ENCODE assay signal across 30 cellular contexts in genomic region chr4:21733894-21734630, GRCh38.
"Had no signal": no experiment of that assay in that cellular context is flagged by ENCODE, and none has a peak within 500 bp of the region (broad histone marks: within the 10 kb centered on the region; RNA-seq: fewer than 3 reads in every experiment).

No MANE protein-coding gene starts in this region.

- DNase-seq: heart right ventricle; kidney glomerular epithelial cell; left cardiac atrium; left lung; lower lobe of right lung; mammary epithelial cell; mesenchymal stem cell; midbrain; mucosa of descending colon; naive thymus-derived CD4-positive, alpha-beta T cell; ovary; posterior cingulate gyrus; retina; right cardiac atrium; stimulated activated CD4-positive, alpha-beta T cell treated with anti-CD3 and anti-CD28 coated beads, Interleukin-12 subunit alpha, Interleukin-12 subunit beta, amount 100 ng/mL, for 4 hours; stimulated activated CD4-positive, alpha-beta T cell treated with anti-CD3 and anti-CD28 coated beads, Interleukin-15, amount 100 ng/mL, for 24 hours; stimulated activated CD4-positive, alpha-beta T cell treated with anti-CD3 and anti-CD28 coated beads, Interleukin-2, amount 100 ng/mL, for 24 hours; stimulated activated CD4-positive, alpha-beta T cell treated with anti-CD3 and anti-CD28 coated beads, Interleukin-4, amount 100 ng/mL, for 1 hour; stimulated activated naive B cell treated with anti-CD40 and anti-IgM and Interleukin-4, amounts not matched to agents 10 μg/mL and 1 μg/mL and 100 μg/mL, for 72 hours; stimulated activated naive CD8-positive, alpha-beta T cell treated with anti-CD3 and anti-CD28 coated beads, Interleukin-15, Interleukin-2, amounts not matched to agents 100 U/mL and 50 U/mL, for 24 hours; stomach; testis; thyroid gland; transverse colon; upper lobe of left lung had no signal

- H3K4me1 Mint-ChIP-seq: stimulated activated naive B cell treated with anti-CD40 and anti-IgM and Interleukin-4, amounts not matched to agents 10 μg/mL and 1 μg/mL and 100 μg/mL, for 72 hours had no signal

- ATAC-seq: heart right ventricle; left cardiac atrium; left lung; lower lobe of right lung; mucosa of descending colon; naive thymus-derived CD4-positive, alpha-beta T cell; right cardiac atrium; sciatic nerve; stimulated activated naive B cell treated with anti-CD40 and anti-IgM and Interleukin-4, amounts not matched to agents 10 μg/mL and 1 μg/mL and 100 μg/mL, for 72 hours; stimulated activated naive CD8-positive, alpha-beta T cell treated with anti-CD3 and anti-CD28 coated beads, Interleukin-15, Interleukin-2, amounts not matched to agents 100 U/mL and 50 U/mL, for 24 hours had no signal

- H3K4me3 ChIP-seq: heart right ventricle, hepatocyte, left lung, lower lobe of right lung, mucosa of descending colon, ovary, prostate gland, skin epidermis, stomach, testis, thyroid gland, transverse colon, upper lobe of left lung, vagina had no signal

- H3K4me3 Mint-ChIP-seq: naive thymus-derived CD4-positive, alpha-beta T cell; stimulated activated naive B cell treated with anti-CD40 and anti-IgM and Interleukin-4, amounts not matched to agents 10 μg/mL and 1 μg/mL and 100 μg/mL, for 72 hours had no signal

- H3K9me3 Mint-ChIP-seq: naive thymus-derived CD4-positive, alpha-beta T cell; stimulated activated naive B cell treated with anti-CD40 and anti-IgM and Interleukin-4, amounts not matched to agents 10 μg/mL and 1 μg/mL and 100 μg/mL, for 72 hours had no signal

- H3K9me3 ChIP-seq: heart right ventricle, left lung, lower lobe of right lung, mucosa of descending colon, ovary, prostate gland, stomach, testis, thyroid gland, transverse colon, upper lobe of left lung, vagina had no signal

- H3K36me3 ChIP-seq: heart right ventricle, left lung, lower lobe of right lung, ovary, prostate gland, stomach, thyroid gland, transverse colon, upper lobe of left lung, vagina had no signal

- H3K36me3 Mint-ChIP-seq: naive thymus-derived CD4-positive, alpha-beta T cell; stimulated activated naive B cell treated with anti-CD40 and anti-IgM and Interleukin-4, amounts not matched to agents 10 μg/mL and 1 μg/mL and 100 μg/mL, for 72 hours had no signal

- H3K27me3 ChIP-seq: hepatocyte, left lung, ovary, stomach, testis, thyroid gland, transverse colon, upper lobe of left lung, vagina had no signal

- H3K27ac ChIP-seq: heart right ventricle, hepatocyte, left lung, lower lobe of right lung, ovary, prostate gland, skin epidermis, stomach, testis, thyroid gland, transverse colon, upper lobe of left lung, vagina had no signal

- H3K27me3 Mint-ChIP-seq: naive thymus-derived CD4-positive, alpha-beta T cell; stimulated activated naive B cell treated with anti-CD40 and anti-IgM and Interleukin-4, amounts not matched to agents 10 μg/mL and 1 μg/mL and 100 μg/mL, for 72 hours had no signal

- H3K4me1 ChIP-seq: heart right ventricle, left lung, lower lobe of right lung, prostate gland, stomach, testis, thyroid gland, transverse colon, upper lobe of left lung, vagina had no signal

- H3K27ac Mint-ChIP-seq: naive thymus-derived CD4-positive, alpha-beta T cell; stimulated activated naive B cell treated with anti-CD40 and anti-IgM and Interleukin-4, amounts not matched to agents 10 μg/mL and 1 μg/mL and 100 μg/mL, for 72 hours had no signal
